Comparison of ENCODE assay signal across 1 cellular context in the genomic region with DNA sequence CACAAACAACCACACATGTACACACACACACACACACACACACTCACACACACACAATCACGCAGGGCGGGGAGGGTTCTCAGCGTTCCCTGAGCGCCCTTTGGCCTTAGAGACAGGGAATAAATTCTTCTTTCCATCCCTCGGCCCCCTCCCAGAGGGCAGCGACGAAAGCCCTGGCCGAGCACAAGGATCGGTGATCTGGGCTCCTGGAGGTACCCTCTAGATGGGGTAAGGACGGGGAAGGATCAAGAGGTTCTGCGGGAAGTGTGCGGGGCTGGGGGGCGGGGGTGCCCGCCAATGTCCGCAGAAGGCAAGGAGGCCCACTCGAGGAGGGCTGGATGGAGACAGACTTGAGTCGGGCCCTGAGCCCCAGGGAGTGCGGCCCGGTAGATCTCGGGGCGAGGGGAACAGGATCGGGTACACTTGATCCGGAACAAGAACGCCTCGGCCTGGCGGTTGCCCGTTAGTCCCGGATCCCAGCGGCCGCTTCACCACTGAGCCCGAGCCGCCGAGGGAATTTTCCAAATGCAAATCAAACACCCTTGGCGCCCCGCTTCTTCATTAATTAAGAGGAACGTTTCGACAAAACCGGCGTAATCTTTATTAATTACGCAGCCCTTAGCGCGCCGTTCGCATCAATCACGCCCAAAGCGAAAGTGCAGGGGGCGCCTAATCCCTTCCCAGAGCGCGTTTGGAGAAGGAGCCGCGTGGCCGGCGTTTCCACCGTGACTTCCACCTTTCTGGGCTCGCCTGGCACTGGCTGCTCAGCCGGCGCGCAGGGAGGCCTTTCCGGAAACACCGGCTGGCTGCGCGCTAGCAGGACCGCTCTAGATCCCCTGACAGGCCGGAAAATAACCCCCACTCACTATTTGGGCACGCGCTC.
TF ChIP-seq lines count a peak whose summit lies in the region.

No MANE protein-coding gene starts in this region.

TF ChIP-seq in A549, 52 proteins besides CTCF, POLR2A, EP300 and RAD21 (continued from another document):
- peak; percentile 87; the same call in 1 of the 2 replicates for TF ChIP-seq HDAC2 (IDR thresholded peaks at IDR 0.05)
